ENCODE assay signal across 25 cellular contexts in the genomic region with DNA sequence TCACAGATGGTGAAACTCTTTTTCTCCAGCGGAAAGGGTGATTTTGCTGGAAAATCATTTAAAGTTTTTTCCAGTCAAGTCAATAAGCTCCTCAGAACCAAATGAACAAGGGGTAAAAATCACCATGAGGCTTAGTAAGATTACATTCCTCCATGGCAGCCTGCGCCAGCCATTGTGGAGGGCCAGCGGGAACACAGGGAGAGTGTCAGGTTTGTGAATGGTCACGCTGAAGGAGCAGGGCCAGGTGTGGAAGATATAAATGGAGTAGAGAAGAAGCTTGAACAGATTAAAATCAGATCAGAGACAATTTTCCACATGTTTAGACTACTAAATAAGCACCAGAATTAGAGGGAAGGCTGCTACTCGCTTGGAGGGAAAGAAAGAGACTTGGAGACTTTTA.
"Had no signal": no experiment of that assay in that cellular context is flagged by ENCODE, and none has a peak within 500 bp of the region (broad histone marks: within the 10 kb centered on the region; RNA-seq: fewer than 3 reads in every experiment).

No MANE protein-coding gene starts in this region.

- FAIRE-seq: endothelial cell of umbilical vein, frontal cortex, keratinocyte, pancreas had no signal

- H3K4me1 Mint-ChIP-seq: mesothelial cell of epicardium had no signal

- H3K4me1 ChIP-seq: pancreas, thyroid gland had no signal

- H3K4me3 ChIP-seq: coronary artery, lung, mucosa of descending colon, pancreas, right atrium auricular region, smooth muscle cell, thyroid gland had no signal

- H3K9me3 ChIP-seq: mucosa of descending colon, neutrophil, pancreas, thyroid gland had no signal

- H3K36me3 ChIP-seq: neutrophil, pancreas, right atrium auricular region, thyroid gland had no signal

- H3K4me3 Mint-ChIP-seq: mesothelial cell of epicardium; naive thymus-derived CD4-positive, alpha-beta T cell; stimulated activated naive CD8-positive, alpha-beta T cell treated with anti-CD3 and anti-CD28 coated beads, Interleukin-15, amount 100 ng/mL, for 72 hours had no signal

- H3K27ac Mint-ChIP-seq: mesothelial cell of epicardium; naive thymus-derived CD4-positive, alpha-beta T cell had no signal

- ATAC-seq: mucosa of descending colon; naive thymus-derived CD4-positive, alpha-beta T cell; pancreas; stimulated activated naive CD8-positive, alpha-beta T cell treated with anti-CD3 and anti-CD28 coated beads, Interleukin-15, amount 100 ng/mL, for 72 hours had no signal

- DNase-seq: dermis blood vessel endothelial cell; effector memory CD4-positive, alpha-beta T cell; erythroblast; head of caudate nucleus; mesenchymal stem cell; mucosa of descending colon; naive thymus-derived CD4-positive, alpha-beta T cell; pancreas; stimulated activated CD4-positive, alpha-beta T cell treated with anti-CD3 and anti-CD28 coated beads, Interleukin-12 subunit alpha, Interleukin-12 subunit beta, amount 100 ng/mL, for 4 hours; stimulated activated CD4-positive, alpha-beta T cell treated with anti-CD3 and anti-CD28 coated beads, Interleukin-1b, Interleukin-23, amount 100 ng/mL, for 48 hours; stimulated activated CD4-positive, alpha-beta T cell treated with anti-CD3 and anti-CD28 coated beads, Interleukin-4, amount 100 ng/mL, for 1 hour; stimulated activated CD8-positive, alpha-beta memory T cell treated with anti-CD3 and anti-CD28 coated beads, Interleukin-4, amount 100 ng/mL, for 48 hours; stimulated activated naive CD4-positive, alpha-beta T cell; stimulated activated naive CD8-positive, alpha-beta T cell treated with anti-CD3 and anti-CD28 coated beads, Interleukin-15, amount 100 ng/mL, for 72 hours; thyroid gland; trophoblast cell had no signal

- H3K27me3 ChIP-seq: neutrophil, pancreas, right atrium auricular region, thyroid gland had no signal

- H3K27ac ChIP-seq: coronary artery, neutrophil, pancreas, right atrium auricular region, thyroid gland had no signal

- H3K4me2 ChIP-seq: smooth muscle cell had no signal

- H3K27me3 Mint-ChIP-seq: naive thymus-derived CD4-positive, alpha-beta T cell; stimulated activated naive CD8-positive, alpha-beta T cell treated with anti-CD3 and anti-CD28 coated beads, Interleukin-15, amount 100 ng/mL, for 72 hours had no signal
